In the genomic region with DNA sequence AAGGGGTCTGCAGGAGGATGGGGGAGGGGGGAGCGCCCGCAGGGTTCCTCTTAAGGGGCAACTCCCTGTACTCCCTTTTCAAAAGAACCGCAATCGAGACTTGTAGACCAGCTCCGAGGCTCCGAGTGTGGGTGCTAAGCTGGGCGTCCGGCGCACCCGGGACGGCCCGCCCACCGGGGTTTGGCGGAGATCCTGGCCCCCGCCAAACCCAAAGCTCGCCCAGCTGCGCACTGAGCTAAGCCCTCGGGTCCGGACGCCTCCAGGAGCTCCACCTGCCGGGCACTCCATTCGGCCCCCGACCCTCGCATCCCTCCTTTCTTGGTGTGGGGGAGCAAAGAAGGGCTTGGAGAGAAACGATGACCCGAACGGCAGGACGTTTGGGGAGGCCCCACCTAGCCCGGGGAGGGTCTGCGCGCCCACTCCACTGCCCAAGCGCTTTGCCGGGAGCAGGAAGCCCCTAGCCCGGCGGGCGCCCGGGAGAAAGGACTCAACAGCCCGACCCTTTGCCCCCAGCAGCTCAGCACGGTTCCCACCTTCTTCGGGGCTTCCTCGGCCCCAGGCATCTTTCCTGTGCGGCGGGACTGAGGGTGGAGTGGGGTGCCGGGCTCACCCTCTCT, we compare ENCODE assay signal across 1 cellular context.
TF ChIP-seq lines count a peak whose summit lies in the region.

No MANE protein-coding gene starts in this region.

TF ChIP-seq in HepG2, 621 proteins besides CTCF, POLR2A, EP300 and RAD21 (continued from another document):
- TF ChIP-seq, protein P1, sequence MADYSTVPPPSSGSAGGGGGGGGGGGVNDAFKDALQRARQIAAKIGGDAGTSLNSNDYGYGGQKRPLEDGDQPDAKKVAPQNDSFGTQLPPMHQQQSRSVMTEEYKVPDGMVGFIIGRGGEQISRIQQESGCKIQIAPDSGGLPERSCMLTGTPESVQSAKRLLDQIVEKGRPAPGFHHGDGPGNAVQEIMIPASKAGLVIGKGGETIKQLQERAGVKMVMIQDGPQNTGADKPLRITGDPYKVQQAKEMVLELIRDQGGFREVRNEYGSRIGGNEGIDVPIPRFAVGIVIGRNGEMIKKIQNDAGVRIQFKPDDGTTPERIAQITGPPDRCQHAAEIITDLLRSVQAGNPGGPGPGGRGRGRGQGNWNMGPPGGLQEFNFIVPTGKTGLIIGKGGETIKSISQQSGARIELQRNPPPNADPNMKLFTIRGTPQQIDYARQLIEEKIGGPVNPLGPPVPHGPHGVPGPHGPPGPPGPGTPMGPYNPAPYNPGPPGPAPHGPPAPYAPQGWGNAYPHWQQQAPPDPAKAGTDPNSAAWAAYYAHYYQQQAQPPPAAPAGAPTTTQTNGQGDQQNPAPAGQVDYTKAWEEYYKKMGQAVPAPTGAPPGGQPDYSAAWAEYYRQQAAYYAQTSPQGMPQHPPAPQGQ (CRISPR knock-in tag; IDR thresholded peaks at IDR 0.05; ENCODE audit: borderline replicate concordance) = no peak
- TF ChIP-seq ZSCAN25 (CRISPR knock-in tag; IDR thresholded peaks at IDR 0.05) = no peak
- TF ChIP-seq TAF15 (IDR thresholded peaks at IDR 0.05; ENCODE audit: low read depth, low read length, poor library complexity, severe bottlenecking) = no peak
- TF ChIP-seq SALL1 (CRISPR knock-in tag; IDR thresholded peaks at IDR 0.05) = no peak
- TF ChIP-seq RBFOX2 (IDR thresholded peaks at IDR 0.05; ENCODE audit: low read depth, low read length) = no peak
- TF ChIP-seq RFX3 (CRISPR knock-in tag; IDR thresholded peaks at IDR 0.05) = no peak
- no peak for TF ChIP-seq MIXL1 (CRISPR knock-in tag; IDR thresholded peaks at IDR 0.05)
- no peak for TF ChIP-seq ZNF550 (CRISPR knock-in tag; IDR thresholded peaks at IDR 0.05; ENCODE audit: borderline replicate concordance)
- no peak for TF ChIP-seq GFI1 (CRISPR knock-in tag; IDR thresholded peaks at IDR 0.05; ENCODE audit: borderline replicate concordance)
- TF ChIP-seq MTA3 (CRISPR knock-in tag; IDR thresholded peaks at IDR 0.05) = no peak
- TF ChIP-seq, protein P2, sequence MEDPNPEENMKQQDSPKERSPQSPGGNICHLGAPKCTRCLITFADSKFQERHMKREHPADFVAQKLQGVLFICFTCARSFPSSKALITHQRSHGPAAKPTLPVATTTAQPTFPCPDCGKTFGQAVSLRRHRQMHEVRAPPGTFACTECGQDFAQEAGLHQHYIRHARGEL (CRISPR knock-in tag; IDR thresholded peaks at IDR 0.05) = no peak
